In the genomic region with DNA sequence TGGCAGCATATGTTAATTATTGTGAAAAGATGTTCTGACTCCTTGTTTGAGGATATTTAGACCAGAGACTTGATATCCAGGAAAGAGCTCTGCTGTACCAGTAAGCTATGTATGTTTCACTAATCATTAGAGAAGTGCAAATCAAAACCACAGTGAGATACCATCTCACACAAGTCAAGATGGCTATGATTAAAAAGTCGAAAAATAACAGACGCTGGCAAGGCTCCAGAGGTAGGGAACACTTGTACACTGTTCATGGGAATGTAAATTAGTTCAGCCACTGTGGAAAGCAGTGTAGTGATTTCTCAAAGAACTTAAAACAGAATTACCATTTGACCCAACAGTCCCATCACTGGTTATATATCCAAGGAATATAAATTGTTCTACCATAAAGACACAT, we compare ENCODE assay signal across 20 cellular contexts.
"Had no signal": no experiment of that assay in that cellular context is flagged by ENCODE, and none has a peak within 500 bp of the region (broad histone marks: within the 10 kb centered on the region; RNA-seq: fewer than 3 reads in every experiment).

No MANE protein-coding gene starts in this region.

- H3K27ac ChIP-seq: dorsolateral prefrontal cortex, hepatocyte, left lung, neural progenitor cell, prostate gland, right lobe of liver, thoracic aorta, tibial nerve, upper lobe of left lung had no signal

- DNase-seq: dorsolateral prefrontal cortex; effector CD4-positive, alpha-beta T cell; head of caudate nucleus; kidney; left lung; mesenchymal stem cell; mucosa of descending colon; naive B cell; right lobe of liver; small intestine; stimulated activated CD4-positive, alpha-beta T cell treated with anti-CD3 and anti-CD28 coated beads, Interleukin-15, amount 100 ng/mL, for 24 hours; stimulated activated CD4-positive, alpha-beta T cell treated with anti-CD3 and anti-CD28 coated beads, Interleukin-2, amount 100 ng/mL, for 48 hours; stimulated activated naive B cell treated with anti-CD40 and anti-IgM and Interleukin-4, amounts not matched to agents 10 μg/mL and 1 μg/mL and 100 μg/mL, for 72 hours; upper lobe of left lung had no signal

- H3K4me3 ChIP-seq: dorsolateral prefrontal cortex, hepatocyte, left lung, mucosa of descending colon, neural progenitor cell, prostate gland, right lobe of liver, thoracic aorta, tibial nerve, upper lobe of left lung had no signal

- ATAC-seq: left lung; mucosa of descending colon; natural killer cell treated with Interleukin-12 subunit alpha and Interleukin-12 subunit beta and Interleukin-15 and Interleukin-18, amount 100 ng/mL, for 72 hours; stimulated activated naive B cell treated with anti-CD40 and anti-IgM and Interleukin-4, amounts not matched to agents 10 μg/mL and 1 μg/mL and 100 μg/mL, for 72 hours had no signal
